23 cellular contexts compared by ENCODE assay signal in genomic region chrX:68935362-68935761, GRCh38.
"Had no signal": no experiment of that assay in that cellular context is flagged by ENCODE, and none has a peak within 500 bp of the region (broad histone marks: within the 10 kb centered on the region; RNA-seq: fewer than 3 reads in every experiment).

No MANE protein-coding gene starts in this region.

- ATAC-seq: activated CD8-positive, alpha-beta memory T cell treated with anti-CD3 and anti-CD28 coated beads, Interleukin-2, amount 10 ng/mL, durations not matched to agents 7 days and 5 days; heart right ventricle; left lung; naive thymus-derived CD8-positive, alpha-beta T cell; right cardiac atrium; SK-N-SH treated with all-trans-retinoic acid at 6 μM for 48 hours had no signal

- H3K4me3 ChIP-seq: adrenal gland, colonic mucosa, heart right ventricle, left lung, tibial artery, vagina had no signal

- H3K27me3 Mint-ChIP-seq: activated CD4-positive, alpha-beta memory T cell treated with anti-CD3 and anti-CD28 coated beads for 36 hours; activated CD8-positive, alpha-beta memory T cell treated with anti-CD3 and anti-CD28 coated beads, Interleukin-2, amount 10 ng/mL, durations not matched to agents 7 days and 5 days; activated naive CD4-positive, alpha-beta T cell treated with anti-CD3 and anti-CD28 coated beads, Interleukin-2, amount 50 U/mL, for 24 hours; naive thymus-derived CD8-positive, alpha-beta T cell; progenitor cell of endocrine pancreas had no signal

- H3K36me3 ChIP-seq: adrenal gland, colonic mucosa, heart right ventricle, left lung, tibial artery, vagina had no signal

- H3K27me3 ChIP-seq: adrenal gland, colonic mucosa, heart right ventricle, left lung, tibial artery, vagina had no signal

- H3K27ac ChIP-seq: colonic mucosa, left lung, tibial artery, vagina had no signal

- H3K36me3 Mint-ChIP-seq: activated CD4-positive, alpha-beta memory T cell treated with anti-CD3 and anti-CD28 coated beads for 36 hours; activated CD8-positive, alpha-beta memory T cell treated with anti-CD3 and anti-CD28 coated beads, Interleukin-2, amount 10 ng/mL, durations not matched to agents 7 days and 5 days; activated naive CD4-positive, alpha-beta T cell treated with anti-CD3 and anti-CD28 coated beads, Interleukin-2, amount 50 U/mL, for 24 hours; naive thymus-derived CD8-positive, alpha-beta T cell had no signal

- H3K4me1 ChIP-seq: colonic mucosa, left lung, vagina had no signal

- H3K4me1 Mint-ChIP-seq: activated CD8-positive, alpha-beta memory T cell treated with anti-CD3 and anti-CD28 coated beads, Interleukin-2, amount 10 ng/mL, durations not matched to agents 7 days and 5 days had no signal

- H3K9me3 Mint-ChIP-seq: activated CD4-positive, alpha-beta memory T cell treated with anti-CD3 and anti-CD28 coated beads for 36 hours; activated naive CD4-positive, alpha-beta T cell treated with anti-CD3 and anti-CD28 coated beads, Interleukin-2, amount 50 U/mL, for 24 hours; activated T-cell treated with anti-CD3 and anti-CD28 coated beads, Interleukin-2, amount 50 U/mL, for 24 hours had no signal

- FAIRE-seq: endothelial cell of umbilical vein, frontal cortex had no signal

- H3K9me3 ChIP-seq: adrenal gland, colonic mucosa, heart right ventricle, left lung, tibial artery, vagina had no signal

- DNase-seq: activated CD4-positive, alpha-beta memory T cell treated with anti-CD3 and anti-CD28 coated beads for 36 hours; activated CD4-positive, alpha-beta T cell treated with anti-CD3 and anti-CD28 coated beads for 1 hour; activated CD8-positive, alpha-beta memory T cell treated with anti-CD3 and anti-CD28 coated beads, Interleukin-2, amount 10 ng/mL, durations not matched to agents 7 days and 5 days; central memory CD4-positive, alpha-beta T cell; colonic mucosa; effector CD4-positive, alpha-beta T cell; heart right ventricle; left lung; naive thymus-derived CD8-positive, alpha-beta T cell; nucleus accumbens; right cardiac atrium; stimulated activated CD4-positive, alpha-beta T cell treated with anti-CD3 and anti-CD28 coated beads, Interleukin-1b, Interleukin-23, amount 100 ng/mL, for 48 hours; T-helper 1 cell; T1000; tibial artery had no signal

- H3K4me3 Mint-ChIP-seq: activated CD4-positive, alpha-beta memory T cell treated with anti-CD3 and anti-CD28 coated beads for 36 hours; activated CD8-positive, alpha-beta memory T cell treated with anti-CD3 and anti-CD28 coated beads, Interleukin-2, amount 10 ng/mL, durations not matched to agents 7 days and 5 days; activated naive CD4-positive, alpha-beta T cell treated with anti-CD3 and anti-CD28 coated beads, Interleukin-2, amount 50 U/mL, for 24 hours; activated T-cell treated with anti-CD3 and anti-CD28 coated beads, Interleukin-2, amount 50 U/mL, for 24 hours; naive thymus-derived CD8-positive, alpha-beta T cell had no signal

- H3K27ac Mint-ChIP-seq: activated CD4-positive, alpha-beta memory T cell treated with anti-CD3 and anti-CD28 coated beads for 36 hours; activated CD8-positive, alpha-beta memory T cell treated with anti-CD3 and anti-CD28 coated beads, Interleukin-2, amount 10 ng/mL, durations not matched to agents 7 days and 5 days; activated naive CD4-positive, alpha-beta T cell treated with anti-CD3 and anti-CD28 coated beads, Interleukin-2, amount 50 U/mL, for 24 hours; activated T-cell treated with anti-CD3 and anti-CD28 coated beads, Interleukin-2, amount 50 U/mL, for 24 hours; naive thymus-derived CD8-positive, alpha-beta T cell; progenitor cell of endocrine pancreas had no signal
